1 cellular context compared by ENCODE assay signal in genomic region chr6:149545754-149546471, GRCh38.
TF ChIP-seq lines count a peak whose summit lies in the region.

Gene PPIL4, minus strand, starts transcription at chr6:149546043. Its CDS starts 38 bp downstream, at chr6:149546005.

TF ChIP-seq in K562, 482 proteins besides CTCF, POLR2A, EP300 and RAD21 (continued from another document and continues in another):
- TF ChIP-seq FOXO4 (CRISPR knock-in tag; IDR thresholded peaks at IDR 0.05) (no peak), TBP (optimal IDR thresholded peaks at IDR 0.05; ENCODE audit: low read depth, low read length) (peak; percentile 82), TCFL5 (CRISPR knock-in tag; conservative IDR thresholded peaks at IDR 0.05) (no peak), ZNF696 (CRISPR knock-in tag; conservative IDR thresholded peaks at IDR 0.05) (no peak), GATAD2A (IDR thresholded peaks at IDR 0.05) (0 out of 2 replicates have a peak, but pooled peaks have one; percentile 60), PHB (CRISPR knock-in tag; IDR thresholded peaks at IDR 0.05) (no peak; the same call in 1 of the 2 replicates), ZHX1 (conservative IDR thresholded peaks at IDR 0.05; ENCODE audit: low read length) (no peak; the same call in 1 of the 2 replicates), STAT5A (IDR thresholded peaks at IDR 0.05; ENCODE audit: borderline replicate concordance, low read length) (no peak; the same call in 1 of the 2 replicates), ZNF57 (CRISPR knock-in tag; IDR thresholded peaks at IDR 0.05) (no peak; the same call in 1 of the 2 replicates), NCOA1 (IDR thresholded peaks at IDR 0.05; ENCODE audit: low read depth) (no peak), NCOA4 (IDR thresholded peaks at IDR 0.05; ENCODE audit: partially characterized antibody) (no peak), KAT8 (IDR thresholded peaks at IDR 0.05; ENCODE audit: low read depth) (no peak), CREM (IDR thresholded peaks at IDR 0.05; ENCODE audit: low read depth) (peak; percentile 100), ZNF583 (CRISPR knock-in tag; IDR thresholded peaks at IDR 0.05) (peak; percentile 27; the same call in 1 of the 2 replicates), ZNF407 (IDR thresholded peaks at IDR 0.05; ENCODE audit: low read depth) (no peak), ATF7 (IDR thresholded peaks at IDR 0.05) (peak; percentile 93), ZNF764 (CRISPR knock-in tag; IDR thresholded peaks at IDR 0.05; ENCODE audit: low read depth) (no peak), GABPA (tag; conservative IDR thresholded peaks at IDR 0.05; ENCODE audit: low read depth) (peak; percentile 95), ZKSCAN3 (CRISPR knock-in tag; IDR thresholded peaks at IDR 0.05) (no peak), ZNF146 (CRISPR knock-in tag; IDR thresholded peaks at IDR 0.05; ENCODE audit: unreplicated experiment) (no peak), KAT2B (IDR thresholded peaks at IDR 0.05; ENCODE audit: low read depth, low read length) (no peak), KDM5B (IDR thresholded peaks at IDR 0.05; ENCODE audit: insufficient replicate concordance, low read depth, low read length) (peak; percentile 86), ZNF518B (CRISPR knock-in tag; IDR thresholded peaks at IDR 0.05) (no peak), TSHZ1 (CRISPR knock-in tag; IDR thresholded peaks at IDR 0.05) (no peak), PHF20 (IDR thresholded peaks at IDR 0.05; ENCODE audit: partially characterized antibody) (peak; percentile 99), BACH1 (tag; IDR thresholded peaks at IDR 0.05) (no peak), NBN (IDR thresholded peaks at IDR 0.05; ENCODE audit: low read depth) (peak; percentile 95), GATA2 (CRISPR knock-in tag; IDR thresholded peaks at IDR 0.05) (no peak; the same call in 1 of the 2 replicates), GABPB2 (CRISPR knock-in tag; conservative IDR thresholded peaks at IDR 0.05) (no peak), ZNF79 (CRISPR knock-in tag; IDR thresholded peaks at IDR 0.05; ENCODE audit: low read depth) (no peak), SMARCA4 (IDR thresholded peaks at IDR 0.05) (no peak), RBM14 (IDR thresholded peaks at IDR 0.05; ENCODE audit: borderline replicate concordance, insufficient read depth, low read depth, low read length) (0 out of 2 replicates have a peak, but pooled peaks have one; percentile 75), ZNF561 (CRISPR knock-in tag; conservative IDR thresholded peaks at IDR 0.05) (no peak), SMAD3 (CRISPR knock-in tag; conservative IDR thresholded peaks at IDR 0.05) (no peak), RNF2 (IDR thresholded peaks at IDR 0.05) (peak; percentile 77; the same call in 1 of the 2 replicates), MEF2A (IDR thresholded peaks at IDR 0.05; ENCODE audit: control insufficient read depth, low read depth, low read length) (no peak), ZBTB8A (IDR thresholded peaks at IDR 0.05; ENCODE audit: partially characterized antibody) (no peak), MBD2 (IDR thresholded peaks at IDR 0.05; ENCODE audit: borderline replicate concordance, low read depth) (peak; percentile 83), CTBP1 (IDR thresholded peaks at IDR 0.05; ENCODE audit: borderline replicate concordance) (peak; percentile 59; the same call in 1 of the 2 replicates), ZNF395 (CRISPR knock-in tag; IDR thresholded peaks at IDR 0.05) (peak; percentile 98), TCF7L2 (IDR thresholded peaks at IDR 0.05; ENCODE audit: low read depth, low read length) (no peak)
